Comparison of ENCODE assay signal across 16 cellular contexts in the genomic region with DNA sequence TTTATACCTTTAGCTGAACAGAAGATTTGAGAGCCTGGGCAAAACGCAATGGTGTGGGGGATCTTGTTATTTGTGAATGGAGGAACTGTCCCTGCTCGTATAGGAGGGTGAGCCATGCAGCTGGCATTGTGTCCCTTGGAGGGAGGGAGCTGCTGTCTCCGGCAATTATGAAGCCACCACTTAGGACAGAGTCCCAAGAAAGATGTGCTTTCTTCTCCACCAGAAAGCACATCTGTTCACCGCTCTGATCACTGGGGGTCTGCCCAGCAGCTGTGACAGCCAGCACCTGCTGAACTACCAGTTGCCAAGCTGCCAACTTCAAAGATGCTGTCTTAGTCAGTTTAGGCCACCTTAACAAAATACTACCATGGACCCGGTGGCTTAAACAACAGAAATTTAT.
DNase-seq lines count a peak whose midpoint lies in the region; ATAC-seq and TF ChIP-seq lines count a peak whose summit lies in the region.
"Had no signal": no experiment of that assay in that cellular context is flagged by ENCODE, and none has a peak within 500 bp of the region (broad histone marks: within the 10 kb centered on the region; RNA-seq: fewer than 3 reads in every experiment).

No MANE protein-coding gene starts in this region.

- intact Hi-C loops in CD8-positive, alpha-beta T cell (cut with DNase I, micrococcal nuclease) = loop anchor here (1.0 to 10.0 kb wide), 6 partner anchors 149 to 1979 kb away; no protein-coding TSS in a partner anchor
- intact Hi-C loops in upper lobe of right lung (cut with DNase I) (no loop called here), left colon (cut with DNase I, micrococcal nuclease) (loop anchor here in 1 of 2 donors (10.0 kb wide), 2 partner anchors 149 to 179 kb away; partner anchors contain the start of gene RHBDD1)

- no peaks in the 10 kb centered on the region for H3K27me3 ChIP-seq in CD8-positive, alpha-beta T cell (ENCODE audit: insufficient read depth, low read length)
- H3K27me3 ChIP-seq in upper lobe of right lung = no peaks in the 10 kb centered on the region

- no peak overlapping the region for H3K27ac ChIP-seq in CD8-positive, alpha-beta T cell (ENCODE audit: low read depth, low read length)
- H3K27ac ChIP-seq in cingulate gyrus (ENCODE audit: low read depth, low read length) (peak overlapping the region; percentile 21), upper lobe of right lung (no peak overlapping the region)
- H3K27ac ChIP-seq: VCaP had no signal

- no peak overlapping the region for H3K4me3 Mint-ChIP-seq in CD8-positive, alpha-beta T cell
- H3K4me3 Mint-ChIP-seq: GM23338 had no signal

- CTCF ChIA-PET in CD8-positive, alpha-beta T cell (lab: Charles Lee) = interaction anchor here (1.3 to 2.1 kb wide), 2 partner anchors 1095 to 1318 kb away, joined by 3 to 11 read pairs; no protein-coding TSS in a partner anchor

- no peak for ATAC-seq in CD8-positive, alpha-beta T cell
- ATAC-seq in upper lobe of right lung = no peak
- ATAC-seq in left colon = no peak

- TF ChIP-seq CTCF in CD8-positive, alpha-beta T cell (IDR thresholded peaks at IDR 0.05) = no peak
- TF ChIP-seq CTCF in upper lobe of right lung (IDR thresholded peaks at IDR 0.05) = no peak

- no peaks in the 10 kb centered on the region for H3K9me3 ChIP-seq in CD8-positive, alpha-beta T cell (ENCODE audit: low read length)
- H3K9me3 ChIP-seq in upper lobe of right lung = no peaks in the 10 kb centered on the region

- H3K4me1 Mint-ChIP-seq in CD8-positive, alpha-beta T cell (ENCODE audit: low read depth) = peaks cover 21% of the 10 kb centered on the region

- no peaks in the 10 kb centered on the region for H3K9me3 Mint-ChIP-seq in CD8-positive, alpha-beta T cell
- H3K9me3 Mint-ChIP-seq: GM23338 had no signal

- H3K27me3 Mint-ChIP-seq in CD8-positive, alpha-beta T cell (ENCODE audit: low read depth) = no peaks in the 10 kb centered on the region

- peaks cover 14% of the 10 kb centered on the region for H3K4me1 ChIP-seq in CD8-positive, alpha-beta T cell (ENCODE audit: insufficient read depth, low read length)
- H3K4me1 ChIP-seq in upper lobe of right lung = no peaks in the 10 kb centered on the region

- H3K4me3 ChIP-seq in CD8-positive, alpha-beta T cell (ENCODE audit: low read depth, low read length) = no peak overlapping the region
- H3K4me3 ChIP-seq in Jurkat, Clone E6-1 (ENCODE audit: low read length) = peak overlapping the region; percentile 27; the same call in 1 of the 2 replicates
- H3K4me3 ChIP-seq in upper lobe of right lung = no peak overlapping the region
- H3K4me3 ChIP-seq: GM23338, smooth muscle cell had no signal

- H3K36me3 ChIP-seq in CD8-positive, alpha-beta T cell (ENCODE audit: insufficient read depth, low read length) = no peaks in the 10 kb centered on the region
- H3K36me3 ChIP-seq in upper lobe of right lung = no peaks in the 10 kb centered on the region

- peaks cover 16% of the 10 kb centered on the region for H3K36me3 Mint-ChIP-seq in CD8-positive, alpha-beta T cell

- peak overlapping the region; percentile 79 for H3K27ac Mint-ChIP-seq in CD8-positive, alpha-beta T cell

- POLR2A ChIA-PET in CD8-positive, alpha-beta T cell (lab: Charles Lee) = no interaction called here

- DNase-seq in CD8-positive, alpha-beta T cell = no peak
- DNase-seq in Jurkat, Clone E6-1 (ENCODE audit: low read depth, low spot score) = peak; percentile 76
- DNase-seq in retina = peak; percentile 20
- DNase-seq in activated CD8-positive, alpha-beta memory T cell treated with anti-CD3 and anti-CD28 coated beads, Interleukin-2, amount 50 U/mL, for 4 hours = no peak
- no peak for DNase-seq in NCI-H2227 (lab: John Stamatoyannopoulos, UW; ENCODE audit: unreplicated experiment)
- no peak for DNase-seq in upper lobe of right lung
- DNase-seq in left colon = no peak
- DNase-seq: activated naive CD4-positive, alpha-beta T cell treated with anti-CD3 and anti-CD28 coated beads, Interleukin-2, amount 50 U/mL, for 16 hours; DMS79; left cardiac atrium; NCI-H1930; NCI-H510A treated with DMSO at 0.1 percent for 48 hours had no signal

Comparison
In these comparisons a context has a peak if more than half of its experiments do, and no peak if none do; other contexts are left out.
1. DNase-seq: peak in Jurkat, Clone E6-1 (single experiment) and retina (single experiment); none in CD8-positive, alpha-beta T cell (0 of 7), activated CD8-positive, alpha-beta memory T cell treated with anti-CD3 and anti-CD28 coated beads, Interleukin-2, amount 50 U/mL, for 4 hours (single experiment), NCI-H2227 (single experiment), upper lobe of right lung (single experiment) and left colon (0 of 2).